In the genomic region with DNA sequence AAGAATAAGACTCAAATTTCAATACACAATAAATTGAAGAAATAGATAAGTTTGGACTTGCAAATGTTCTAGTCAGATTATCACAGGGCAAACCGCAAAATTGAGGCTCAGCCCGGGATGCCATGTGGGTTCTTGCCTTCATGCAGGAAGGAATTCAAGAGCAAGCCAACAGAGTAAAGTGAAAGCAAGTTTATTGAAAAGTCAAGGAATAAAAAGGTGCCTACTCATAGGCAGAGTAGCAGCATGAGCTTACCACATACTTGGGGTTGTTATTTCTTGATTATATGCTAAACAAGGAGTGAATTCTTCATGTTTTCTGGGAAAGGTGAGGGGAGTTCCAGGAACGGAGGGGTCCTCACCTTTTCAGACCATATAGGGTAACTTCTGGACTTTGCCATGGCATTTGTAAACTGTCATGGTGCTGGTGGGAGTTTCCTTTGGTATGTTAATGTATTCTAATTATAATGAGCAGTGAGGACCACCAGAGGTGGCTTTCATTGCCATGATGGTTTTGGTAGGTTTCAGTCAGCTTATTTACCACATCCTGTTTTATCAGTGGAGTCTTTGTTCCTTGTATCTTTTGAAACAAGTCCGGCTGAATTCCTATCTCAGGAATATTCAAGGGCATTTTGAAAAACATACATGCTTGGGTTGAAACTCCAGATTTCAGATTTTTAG, we compare ENCODE assay signal across 22 cellular contexts. TPM values are rescaled to one million over a fixed set of nuclear protein-coding genes. Genes with fewer than 3 reads are reported as not detected.
A peak's percentile ranks its signal among the peaks of the same experiment; 100 is the strongest.
DNase-seq lines count a peak whose midpoint lies in the region; ATAC-seq and TF ChIP-seq lines count a peak whose summit lies in the region.
"Had no signal": no experiment of that assay in that cellular context is flagged by ENCODE, and none has a peak within 500 bp of the region (broad histone marks: within the 10 kb centered on the region; RNA-seq: fewer than 3 reads in every experiment).

No MANE protein-coding gene starts in this region.

- no peaks in the 10 kb centered on the region for H3K36me3 ChIP-seq in mammary epithelial cell (ENCODE audit: insufficient read depth, low read length)
- H3K36me3 ChIP-seq: SJSA1 had no signal

- no peaks in the 10 kb centered on the region for H3K79me2 ChIP-seq in mammary epithelial cell (ENCODE audit: insufficient read depth, low read length)

- in situ Hi-C loops in KBM-7 (cut with MboI; ENCODE audit: low pct_unique_long_range_greater_than_20kb, low sequenced_read_pairs) = no loop called here
- in situ Hi-C loops in mammary epithelial cell (cut with MboI; ENCODE audit: low sequenced_read_pairs in 2 of 2) = no loop called here

- no peaks in the 10 kb centered on the region for H3K27me3 ChIP-seq in mammary epithelial cell (ENCODE audit: insufficient read depth, low read length)
- H3K27me3 ChIP-seq: SJSA1 had no signal

- no peak for TF ChIP-seq CTCF in mammary epithelial cell (conservative IDR thresholded peaks at IDR 0.05 in 1 of 2, IDR thresholded peaks at IDR 0.05 in 1 of 2; ENCODE audit: extremely low read depth in 1 of 2, insufficient read depth in 1 of 2, low read depth in 1 of 2, low read length in 2 of 2)

- no peak for ATAC-seq in HG02763 (IDR thresholded peaks at IDR 0.05; ENCODE audit: unreplicated experiment)
- no peak for ATAC-seq in GM18867 (IDR thresholded peaks at IDR 0.05; ENCODE audit: unreplicated experiment)
- ATAC-seq: A549, K562, PC-3 had no signal

- WGBS in mammary epithelial cell (ENCODE audit: low coverage, missing lambda C conversion rate) = 26% methylated on average over 4 of the region's 4 CpGs

- H3K27ac ChIP-seq in mammary epithelial cell (ENCODE audit: insufficient read depth, low read depth, low read length) = peak overlapping the region; percentile 74
- H3K27ac ChIP-seq: A549, SJSA1 had no signal

- BruUV-seq in mammary epithelial cell (replicated peaks; lab: Mats Ljungman, UMichigan) = no TSS peak

- H4K20me1 ChIP-seq in mammary epithelial cell (ENCODE audit: insufficient read depth, low read length) = no peaks in the 10 kb centered on the region

- H3K4me2 ChIP-seq in mammary epithelial cell (ENCODE audit: insufficient read depth, low read depth, low read length) = peak overlapping the region; percentile 47
- H3K4me2 ChIP-seq: A549 had no signal

- peak; percentile 36 for DNase-seq in CMK (ENCODE audit: low read depth)
- DNase-seq in KBM-7 = peak; percentile 3
- DNase-seq in SW480 (ENCODE audit: low spot score) = peak; percentile 39
- peak; percentile 76 for DNase-seq in mammary epithelial cell
- DNase-seq in UCSD-AML1 (lab: John Stamatoyannopoulos, UW; ENCODE audit: unreplicated experiment) = no peak
- no peak for DNase-seq in amygdala (lab: John Stamatoyannopoulos, UW)
- DNase-seq: C1 segment of cervical spinal cord, Caco-2, HCEC 1CT, NCI-H1048, NCI-H1436 treated with DMSO at 0.1 percent for 48 hours, NCI-H2029 treated with DMSO at 0.1 percent for 48 hours, NCI-H2171 treated with DMSO at 0.1 percent for 48 hours, NCI-H774, PC-3 had no signal

- dilution Hi-C loops in mammary epithelial cell (cut with HindIII; ENCODE audit: low sequenced_read_pairs) = no loop called here

- peak overlapping the region; percentile 77 for H2AFZ ChIP-seq in mammary epithelial cell (ENCODE audit: low read depth, low read length)

- intact Hi-C loops in mammary epithelial cell (cut with micrococcal nuclease) = no loop called here

- H3K9me3 ChIP-seq in mammary epithelial cell (replicated peaks; ENCODE audit: insufficient read depth, low read length) = no peaks in the 10 kb centered on the region
- H3K9me3 ChIP-seq: Caco-2, SJSA1 had no signal

- peak overlapping the region; percentile 4 to 23 (median 17) for H3K4me3 ChIP-seq in mammary epithelial cell (replicated peaks in 1 of 3; ENCODE audit: insufficient read depth in 1 of 3, low read depth in 2 of 3, low read length in 3 of 3)
- H3K4me3 ChIP-seq: A549, K562, SJSA1 had no signal

- peaks cover 11% of the 10 kb centered on the region for H3K4me1 ChIP-seq in mammary epithelial cell (ENCODE audit: insufficient read depth, low read length)
- H3K4me1 ChIP-seq: A549, Caco-2, SJSA1 had no signal

- CTCF ChIA-PET in mammary epithelial cell (lab: Charles Lee; ENCODE audit: low non-redundant PET) = interaction anchor here (0.7 kb wide), 1 partner anchor 632 kb away, joined by 3 read pairs; no protein-coding TSS in a partner anchor

- peak overlapping the region; percentile 37 for H3K9ac ChIP-seq in mammary epithelial cell (ENCODE audit: insufficient read depth, low read length)

RNA-seq across cellular contexts. Expression of gene OR2AK2, which starts 2.0 kb away (rescaled TPM):
- under 1 TPM in 1 of 2 donors, not detected in 1; 0.33 TPM for total RNA-seq in mammary epithelial cell
- polyA plus RNA-seq in mammary epithelial cell = not detected
- not detected for polyA minus RNA-seq in mammary epithelial cell
- total RNA-seq: Caco-2, G401, K562, NCI-H460, SJSA1 had no signal
- polyA plus RNA-seq: A549 had no signal

RNA-seq across cellular contexts. Expression of gene OR2L8, which starts 14.4 kb away (rescaled TPM):
- under 1 TPM in 1 of 2 donors, not detected in 1; 0.83 TPM for total RNA-seq in mammary epithelial cell
- not detected for polyA plus RNA-seq in mammary epithelial cell
- not detected for polyA minus RNA-seq in mammary epithelial cell
- total RNA-seq: Caco-2, G401, K562, NCI-H460, PC-3, SJSA1 had no signal
- polyA plus RNA-seq: A549, K562 had no signal

RNA-seq across cellular contexts. Expression of gene OR2AJ1, which starts 38.4 kb away (rescaled TPM):
- total RNA-seq in mammary epithelial cell = not detected
- polyA plus RNA-seq in mammary epithelial cell = not detected
- not detected for polyA minus RNA-seq in mammary epithelial cell
- total RNA-seq: Caco-2, G401, K562, NCI-H460, PC-3, SJSA1 had no signal
- polyA plus RNA-seq: A549, K562 had no signal

RNA-seq across cellular contexts. Expression of gene OR2T8, which starts 43.0 kb away (rescaled TPM):
- total RNA-seq in mammary epithelial cell = under 1 TPM in 1 of 2 donors, not detected in 1; 0.17 TPM
- polyA plus RNA-seq in mammary epithelial cell = not detected
- polyA minus RNA-seq in mammary epithelial cell = not detected
- total RNA-seq: Caco-2, G401, NCI-H460, SJSA1 had no signal
- polyA plus RNA-seq: A549 had no signal

RNA-seq across cellular contexts. Expression of gene OR2L5, which starts 50.4 kb away (rescaled TPM):
- total RNA-seq in mammary epithelial cell = under 1 TPM; 0.16 to 0.50 TPM
- not detected for polyA plus RNA-seq in mammary epithelial cell
- polyA minus RNA-seq in mammary epithelial cell = not detected
- total RNA-seq: Caco-2, G401, K562, NCI-H460, SJSA1 had no signal
- polyA plus RNA-seq: A549 had no signal

Comparison
In these comparisons a context has a peak if more than half of its experiments do, and no peak if none do; other contexts are left out.
1. DNase-seq: peak in CMK (single experiment), KBM-7 (single experiment), SW480 (single experiment) and mammary epithelial cell (single experiment); none in UCSD-AML1 (single experiment) and amygdala (0 of 56).